Comparison of ENCODE assay signal across 1 cellular context in genomic region chr21:16418663-16419062, GRCh38.
TF ChIP-seq lines count a peak whose summit lies in the region.

No MANE protein-coding gene starts in this region.

TF ChIP-seq in HEK293, 187 proteins besides CTCF, POLR2A, EP300 and RAD21 (continued from another document):
- TF ChIP-seq, protein P1, sequence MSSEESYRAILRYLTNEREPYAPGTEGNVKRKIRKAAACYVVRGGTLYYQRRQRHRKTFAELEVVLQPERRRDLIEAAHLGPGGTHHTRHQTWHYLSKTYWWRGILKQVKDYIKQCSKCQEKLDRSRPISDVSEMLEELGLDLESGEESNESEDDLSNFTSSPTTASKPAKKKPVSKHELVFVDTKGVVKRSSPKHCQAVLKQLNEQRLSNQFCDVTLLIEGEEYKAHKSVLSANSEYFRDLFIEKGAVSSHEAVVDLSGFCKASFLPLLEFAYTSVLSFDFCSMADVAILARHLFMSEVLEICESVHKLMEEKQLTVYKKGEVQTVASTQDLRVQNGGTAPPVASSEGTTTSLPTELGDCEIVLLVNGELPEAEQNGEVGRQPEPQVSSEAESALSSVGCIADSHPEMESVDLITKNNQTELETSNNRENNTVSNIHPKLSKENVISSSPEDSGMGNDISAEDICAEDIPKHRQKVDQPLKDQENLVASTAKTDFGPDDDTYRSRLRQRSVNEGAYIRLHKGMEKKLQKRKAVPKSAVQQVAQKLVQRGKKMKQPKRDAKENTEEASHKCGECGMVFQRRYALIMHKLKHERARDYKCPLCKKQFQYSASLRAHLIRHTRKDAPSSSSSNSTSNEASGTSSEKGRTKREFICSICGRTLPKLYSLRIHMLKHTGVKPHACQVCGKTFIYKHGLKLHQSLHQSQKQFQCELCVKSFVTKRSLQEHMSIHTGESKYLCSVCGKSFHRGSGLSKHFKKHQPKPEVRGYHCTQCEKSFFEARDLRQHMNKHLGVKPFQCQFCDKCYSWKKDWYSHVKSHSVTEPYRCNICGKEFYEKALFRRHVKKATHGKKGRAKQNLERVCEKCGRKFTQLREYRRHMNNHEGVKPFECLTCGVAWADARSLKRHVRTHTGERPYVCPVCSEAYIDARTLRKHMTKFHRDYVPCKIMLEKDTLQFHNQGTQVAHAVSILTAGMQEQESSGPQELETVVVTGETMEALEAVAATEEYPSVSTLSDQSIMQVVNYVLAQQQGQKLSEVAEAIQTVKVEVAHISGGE (tag by site-specific recombination; conservative IDR thresholded peaks at IDR 0.05; ENCODE audit: low read depth), result no peak
- no peak for TF ChIP-seq ZBTB8A (tag by site-specific recombination; IDR thresholded peaks at IDR 0.05)
- TF ChIP-seq, protein P2, sequence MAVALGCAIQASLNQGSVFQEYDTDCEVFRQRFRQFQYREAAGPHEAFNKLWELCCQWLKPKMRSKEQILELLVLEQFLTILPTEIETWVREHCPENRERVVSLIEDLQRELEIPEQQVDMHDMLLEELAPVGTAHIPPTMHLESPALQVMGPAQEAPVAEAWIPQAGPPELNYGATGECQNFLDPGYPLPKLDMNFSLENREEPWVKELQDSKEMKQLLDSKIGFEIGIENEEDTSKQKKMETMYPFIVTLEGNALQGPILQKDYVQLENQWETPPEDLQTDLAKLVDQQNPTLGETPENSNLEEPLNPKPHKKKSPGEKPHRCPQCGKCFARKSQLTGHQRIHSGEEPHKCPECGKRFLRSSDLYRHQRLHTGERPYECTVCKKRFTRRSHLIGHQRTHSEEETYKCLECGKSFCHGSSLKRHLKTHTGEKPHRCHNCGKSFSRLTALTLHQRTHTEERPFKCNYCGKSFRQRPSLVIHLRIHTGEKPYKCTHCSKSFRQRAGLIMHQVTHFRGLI (tag by site-specific recombination; IDR thresholded peaks at IDR 0.05), result no peak
- TF ChIP-seq WT1 (tag by site-specific recombination; IDR thresholded peaks at IDR 0.05), result no peak
- TF ChIP-seq, protein P3, sequence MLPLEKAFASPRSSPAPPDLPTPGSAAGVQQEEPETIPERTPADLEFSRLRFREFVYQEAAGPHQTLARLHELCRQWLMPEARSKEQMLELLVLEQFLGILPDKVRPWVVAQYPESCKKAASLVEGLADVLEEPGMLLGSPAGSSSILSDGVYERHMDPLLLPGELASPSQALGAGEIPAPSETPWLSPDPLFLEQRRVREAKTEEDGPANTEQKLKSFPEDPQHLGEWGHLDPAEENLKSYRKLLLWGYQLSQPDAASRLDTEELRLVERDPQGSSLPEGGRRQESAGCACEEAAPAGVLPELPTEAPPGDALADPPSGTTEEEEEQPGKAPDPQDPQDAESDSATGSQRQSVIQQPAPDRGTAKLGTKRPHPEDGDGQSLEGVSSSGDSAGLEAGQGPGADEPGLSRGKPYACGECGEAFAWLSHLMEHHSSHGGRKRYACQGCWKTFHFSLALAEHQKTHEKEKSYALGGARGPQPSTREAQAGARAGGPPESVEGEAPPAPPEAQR (tag by site-specific recombination; IDR thresholded peaks at IDR 0.05), result no peak
- TF ChIP-seq, protein P4, sequence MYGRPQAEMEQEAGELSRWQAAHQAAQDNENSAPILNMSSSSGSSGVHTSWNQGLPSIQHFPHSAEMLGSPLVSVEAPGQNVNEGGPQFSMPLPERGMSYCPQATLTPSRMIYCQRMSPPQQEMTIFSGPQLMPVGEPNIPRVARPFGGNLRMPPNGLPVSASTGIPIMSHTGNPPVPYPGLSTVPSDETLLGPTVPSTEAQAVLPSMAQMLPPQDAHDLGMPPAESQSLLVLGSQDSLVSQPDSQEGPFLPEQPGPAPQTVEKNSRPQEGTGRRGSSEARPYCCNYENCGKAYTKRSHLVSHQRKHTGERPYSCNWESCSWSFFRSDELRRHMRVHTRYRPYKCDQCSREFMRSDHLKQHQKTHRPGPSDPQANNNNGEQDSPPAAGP (tag by site-specific recombination; IDR thresholded peaks at IDR 0.05), result no peak
- no peak for TF ChIP-seq ELK4 (IDR thresholded peaks at IDR 0.05; ENCODE audit: borderline replicate concordance, low read depth, low read length)
- TF ChIP-seq ZIC2 (tag by site-specific recombination; IDR thresholded peaks at IDR 0.05), result no peak
- no peak for TF ChIP-seq ZNF404 (tag by site-specific recombination; IDR thresholded peaks at IDR 0.05)
- TF ChIP-seq ZNF48 (tag by site-specific recombination; IDR thresholded peaks at IDR 0.05), result no peak
- no peak for TF ChIP-seq ZNF112 (tag by site-specific recombination; IDR thresholded peaks at IDR 0.05)
- TF ChIP-seq ZNF792 (tag by site-specific recombination; IDR thresholded peaks at IDR 0.05), result no peak
